ENCODE assay signal across 27 cellular contexts in the genomic region with DNA sequence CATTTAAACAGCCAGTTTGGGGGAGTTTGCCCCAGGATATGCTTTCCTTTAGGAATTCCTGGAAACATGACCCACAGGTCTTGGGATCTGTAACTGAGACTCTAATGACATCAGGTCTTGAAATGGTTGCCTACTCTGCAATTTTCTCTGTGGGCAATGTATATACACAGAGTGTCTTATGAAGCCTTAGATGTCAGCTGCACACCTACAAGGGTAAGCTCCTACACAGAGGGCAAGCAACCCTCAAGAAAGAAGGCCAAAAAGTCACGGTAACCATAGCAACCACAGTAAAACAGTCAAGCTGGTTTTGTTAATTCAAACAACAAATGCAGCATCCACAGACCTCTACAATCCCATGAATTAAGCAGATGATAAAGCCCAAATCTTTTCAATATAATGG.
DNase-seq lines count a peak whose midpoint lies in the region; ATAC-seq, FAIRE-seq and TF ChIP-seq lines count a peak whose summit lies in the region.
"Had no signal": no experiment of that assay in that cellular context is flagged by ENCODE, and none has a peak within 500 bp of the region (broad histone marks: within the 10 kb centered on the region; RNA-seq: fewer than 3 reads in every experiment).

No MANE protein-coding gene starts in this region.

- DNase-seq in DMS53 (lab: John Stamatoyannopoulos, UW) (peak; percentile 33), DMS53 treated with DMSO at 0.1 percent for 48 hours (lab: John Stamatoyannopoulos, UW; ENCODE audit: unreplicated experiment) (no peak), HTR-8/SVneo (ENCODE audit: insufficient read length, low spot score) (no peak), GM12878 (ENCODE audit: low read depth, low spot score) (no peak), hepatocyte (ENCODE audit: low spot score) (no peak)
- DNase-seq in activated naive CD8-positive, alpha-beta T cell treated with anti-CD3 and anti-CD28 coated beads, Interleukin-2, amount 50 U/mL, for 24 hours: no peak
- DNase-seq: Caco-2; CD8-positive, alpha-beta T cell; DMS79 treated with DMSO at 0.1 percent for 48 hours; GF-D8; H7; IMR-90; NCI-H1092 treated with DMSO at 0.1 percent for 48 hours; NCI-H1436; NCI-H187; NCI-H2081 treated with DMSO at 0.1 percent for 48 hours; NCI-H524; PC-9 had no signal

- H3K4me1 ChIP-seq in GM12878 (ENCODE audit: control insufficient read depth, insufficient read depth, low read length): no peaks in the 10 kb centered on the region
- H3K4me1 ChIP-seq in hepatocyte (ENCODE audit: insufficient read depth): no peaks in the 10 kb centered on the region
- H3K4me1 ChIP-seq: SJSA1 had no signal

- SMC1A ChIA-PET in GM12878 (lab: Charles Lee; ENCODE audit: uncharacterized antibody, unreplicated experiment): interaction anchor here (0.8 to 1.7 kb wide), 3 partner anchors 8 to 39 kb away, joined by 3 to 9 read pairs (median 4); no protein-coding TSS in a partner anchor

- H3K36me3 ChIP-seq in GM12878 (ENCODE audit: control insufficient read depth in 2 of 2, insufficient read depth in 2 of 2, low read length in 1 of 2): peaks cover 1 to 4% of the 10 kb centered on the region in 2 experiments
- no peaks in the 10 kb centered on the region for H3K36me3 ChIP-seq in neural cell (ENCODE audit: insufficient read depth, low read length)
- no peaks in the 10 kb centered on the region for H3K36me3 ChIP-seq in hepatocyte (replicated peaks; ENCODE audit: insufficient read depth, low read depth)

- ATAC-seq in GM12878 (no peak), GM18868 (IDR thresholded peaks at IDR 0.05; ENCODE audit: unreplicated experiment) (no peak)
- no peak for ATAC-seq in activated naive CD8-positive, alpha-beta T cell treated with anti-CD3 and anti-CD28 coated beads, Interleukin-2, amount 50 U/mL, for 24 hours
- ATAC-seq: CD8-positive, alpha-beta T cell; Right ventricle myocardium inferior had no signal

- no peak overlapping the region for H2AFZ ChIP-seq in GM12878 (ENCODE audit: control insufficient read depth, low read depth, low read length)
- no peak overlapping the region for H2AFZ ChIP-seq in neural cell (ENCODE audit: low read depth, low read length)
- no peak overlapping the region for H2AFZ ChIP-seq in hepatocyte
- H2AFZ ChIP-seq: PC-9 had no signal

- H3K36me3 Mint-ChIP-seq in activated naive CD8-positive, alpha-beta T cell treated with anti-CD3 and anti-CD28 coated beads, Interleukin-2, amount 50 U/mL, for 24 hours (ENCODE audit: low read depth): peaks cover 40% of the 10 kb centered on the region

- TF ChIP-seq RAD21 in GM12878 (IDR thresholded peaks at IDR 0.05; ENCODE audit: insufficient read depth, low read depth, low read length) (no peak), neural cell (conservative IDR thresholded peaks at IDR 0.05) (no peak)

- no peaks in the 10 kb centered on the region for H3K9me3 Mint-ChIP-seq in activated naive CD8-positive, alpha-beta T cell treated with anti-CD3 and anti-CD28 coated beads, Interleukin-2, amount 50 U/mL, for 24 hours
- H3K9me3 Mint-ChIP-seq: CD8-positive, alpha-beta T cell had no signal

- H3K27ac ChIP-seq in GM12878 (ENCODE audit: control insufficient read depth, insufficient read depth): no peak overlapping the region
- H3K27ac ChIP-seq in neural cell (ENCODE audit: low read length): no peak overlapping the region
- H3K27ac ChIP-seq in hepatocyte: no peak overlapping the region
- H3K27ac ChIP-seq: 22Rv1, C4-2B, PC-9, SJSA1 had no signal

- H3K9me2 ChIP-seq in neural cell (ENCODE audit: insufficient read depth, low read length) (no peaks in the 10 kb centered on the region), hepatocyte (replicated peaks; ENCODE audit: insufficient read depth) (no peaks in the 10 kb centered on the region)

- no peaks in the 10 kb centered on the region for H4K20me1 ChIP-seq in GM12878 (ENCODE audit: control insufficient read depth, insufficient read depth)
- no peaks in the 10 kb centered on the region for H4K20me1 ChIP-seq in neural cell (ENCODE audit: insufficient read depth)
- H4K20me1 ChIP-seq in hepatocyte (ENCODE audit: insufficient read depth, poor library complexity, severe bottlenecking): no peaks in the 10 kb centered on the region

- intact Hi-C loops in GM12878 (cut with micrococcal nuclease; ENCODE audit: unreplicated experiment): no loop called here

- no TSS peak for BruUV-seq in GM12878 (replicated peaks; lab: Mats Ljungman, UMichigan)

- peak; percentile 48 for FAIRE-seq in HTR-8/SVneo (lab: Jason Lieb, UNC)
- no peak for FAIRE-seq in GM12878 (lab: Jason Lieb, UNC)
- FAIRE-seq: GM12892, GM19239 had no signal

- WGBS in GM12878 (ENCODE audit: insufficient coverage, insufficient replicate concordance, low lambda C conversion rate, missing lambda C conversion rate): 100% methylated on average over 1 of the region's 1 CpG
- 95% methylated on average over 1 of the region's 1 CpG for WGBS in hepatocyte (ENCODE audit: low lambda C conversion rate, missing lambda C conversion rate)

- H3K27ac Mint-ChIP-seq in activated naive CD8-positive, alpha-beta T cell treated with anti-CD3 and anti-CD28 coated beads, Interleukin-2, amount 50 U/mL, for 24 hours: no peak overlapping the region
- H3K27ac Mint-ChIP-seq: B cell; CD8-positive, alpha-beta T cell had no signal

- H3K27me3 ChIP-seq in GM12878 (replicated peaks in 1 of 2; ENCODE audit: control insufficient read depth in 2 of 2, insufficient read depth in 2 of 2, low read length in 1 of 2) (no peaks in the 10 kb centered on the region), neural cell (ENCODE audit: insufficient read depth, low read depth, low read length) (no peaks in the 10 kb centered on the region), hepatocyte (no peaks in the 10 kb centered on the region)
- H3K27me3 ChIP-seq: SJSA1 had no signal

- no peak for TF ChIP-seq POLR2A in GM12878 (IDR thresholded peaks at IDR 0.05; ENCODE audit: low read depth, low read length)

- CTCF ChIA-PET in GM12878 (lab: Yijun Ruan, JAX): interaction anchor here (1.5 kb wide), 1 partner anchor 11 kb away, joined by 4 read pairs; no protein-coding TSS in a partner anchor

- in situ Hi-C loops in GM12878 (cut with MboI): no loop called here

- no peaks in the 10 kb centered on the region for H3K27me3 Mint-ChIP-seq in activated naive CD8-positive, alpha-beta T cell treated with anti-CD3 and anti-CD28 coated beads, Interleukin-2, amount 50 U/mL, for 24 hours
- H3K27me3 Mint-ChIP-seq: B cell had no signal

- H3K4me3 Mint-ChIP-seq in activated naive CD8-positive, alpha-beta T cell treated with anti-CD3 and anti-CD28 coated beads, Interleukin-2, amount 50 U/mL, for 24 hours: no peak overlapping the region
- H3K4me3 Mint-ChIP-seq: B cell; CD8-positive, alpha-beta T cell had no signal

- no peak for TF ChIP-seq CTCF in GM12878 (IDR thresholded peaks at IDR 0.05 in 2 of 3, conservative IDR thresholded peaks at IDR 0.05 in 1 of 3; ENCODE audit: control insufficient read depth in 2 of 3, extremely low read depth in 1 of 3, insufficient read depth in 1 of 3, low read depth in 3 of 3, low read length in 3 of 3)
- TF ChIP-seq CTCF in neural cell (IDR thresholded peaks at IDR 0.05; ENCODE audit: poor library complexity, severe bottlenecking): no peak
- no peak for TF ChIP-seq CTCF in hepatocyte (IDR thresholded peaks at IDR 0.05; ENCODE audit: poor library complexity)

- H3F3A ChIP-seq in neural cell (ENCODE audit: insufficient read depth, low read length, poor library complexity, severe bottlenecking): no peaks in the 10 kb centered on the region

- no peaks in the 10 kb centered on the region for H3K79me2 ChIP-seq in GM12878 (ENCODE audit: control insufficient read depth, insufficient read depth, low read length)
- H3K79me2 ChIP-seq in neural cell (replicated peaks; ENCODE audit: insufficient read depth, low read length): no peaks in the 10 kb centered on the region
- no peaks in the 10 kb centered on the region for H3K79me2 ChIP-seq in hepatocyte

- no peak overlapping the region for H3K4me2 ChIP-seq in GM12878 (ENCODE audit: control insufficient read depth, insufficient read depth)
- no peak overlapping the region for H3K4me2 ChIP-seq in neural cell (ENCODE audit: low read length)
- H3K4me2 ChIP-seq in hepatocyte: no peak overlapping the region
- H3K4me2 ChIP-seq: PC-9 had no signal

- no peaks in the 10 kb centered on the region for H3K4me1 Mint-ChIP-seq in activated naive CD8-positive, alpha-beta T cell treated with anti-CD3 and anti-CD28 coated beads, Interleukin-2, amount 50 U/mL, for 24 hours
- H3K4me1 Mint-ChIP-seq: B cell had no signal

- POLR2A ChIA-PET in GM12878 (lab: Charles Lee): interaction anchor here (0.5 kb wide), 1 partner anchor 849 kb away, joined by 4 read pairs; no protein-coding TSS in a partner anchor

- TF ChIP-seq EP300 in GM12878 (IDR thresholded peaks at IDR 0.05; ENCODE audit: borderline replicate concordance in 1 of 2, control insufficient read depth in 1 of 2, low read depth in 2 of 2, low read length in 2 of 2) (no peak), neural cell (conservative IDR thresholded peaks at IDR 0.05; ENCODE audit: poor library complexity, severe bottlenecking) (no peak)

- no peaks in the 10 kb centered on the region for H3K9me3 ChIP-seq in GM12878 (replicated peaks; ENCODE audit: control insufficient read depth, insufficient read depth, low read length)
- no peaks in the 10 kb centered on the region for H3K9me3 ChIP-seq in neural cell (ENCODE audit: low read length)
- no peaks in the 10 kb centered on the region for H3K9me3 ChIP-seq in hepatocyte (ENCODE audit: low read depth)
- H3K9me3 ChIP-seq: Caco-2, SJSA1 had no signal

- H3K9ac ChIP-seq in GM12878 (ENCODE audit: control insufficient read depth, insufficient read depth, low read length): no peak overlapping the region
- H3K9ac ChIP-seq in neural cell (ENCODE audit: low read length): no peak overlapping the region

- H3K4me3 ChIP-seq in GM12878 (no peak overlapping the region), neural cell (ENCODE audit: low read length) (no peak overlapping the region), hepatocyte (no peak overlapping the region)
- H3K4me3 ChIP-seq: PC-9, SJSA1 had no signal

- RAD21 ChIA-PET in GM12878 (lab: Charles Lee; ENCODE audit: unreplicated experiment): no interaction called here

TF ChIP-seq in GM12878, 131 proteins besides CTCF, POLR2A, EP300 and RAD21 (continues in another document):
- TF ChIP-seq BMI1 (IDR thresholded peaks at IDR 0.05; ENCODE audit: borderline replicate concordance): peak; percentile 58; the same call in 1 of the 2 replicates

TF ChIP-seq in neural cell, 6 proteins besides CTCF, POLR2A, EP300 and RAD21 (continues in another document):
- TF ChIP-seq POLR2AphosphoS5 (IDR thresholded peaks at IDR 0.05) (peak; percentile 43), SMC3 (conservative IDR thresholded peaks at IDR 0.05; ENCODE audit: poor library complexity) (no peak), TAF1 (IDR thresholded peaks at IDR 0.05; ENCODE audit: low read depth) (no peak)
